Comparison of ENCODE assay signal across 9 cellular contexts in genomic region chr1:206714331-206715058, GRCh38. TPM values are rescaled to one million over a fixed set of nuclear protein-coding genes. Genes with fewer than 3 reads are reported as not detected.
A peak's percentile ranks its signal among the peaks of the same experiment; 100 is the strongest.
DNase-seq lines count a peak whose midpoint lies in the region; ATAC-seq and TF ChIP-seq lines count a peak whose summit lies in the region.
"Had no signal": no experiment of that assay in that cellular context is flagged by ENCODE, and none has a peak within 500 bp of the region (broad histone marks: within the 10 kb centered on the region; RNA-seq: fewer than 3 reads in every experiment).

No MANE protein-coding gene starts in this region.

- H3K9me3 ChIP-seq in CD4-positive, alpha-beta memory T cell (ENCODE audit: control insufficient read depth in 1 of 2, low read length in 2 of 2) = no peaks in the 10 kb centered on the region
- H3K9me3 ChIP-seq in duodenal mucosa (ENCODE audit: control insufficient read depth in 1 of 2, low read length in 2 of 2) = no peaks in the 10 kb centered on the region

- peak overlapping the region; percentile 27 to 83 (median 70) for H3K4me3 Mint-ChIP-seq in CD4-positive, alpha-beta memory T cell
- H3K4me3 Mint-ChIP-seq in nephron = peak overlapping the region in 1 of 3 experiments; percentile 2

- peak overlapping the region in 1 of 2 donors; percentile 15 for H3K9ac ChIP-seq in duodenal mucosa (ENCODE audit: low read depth in 1 of 2, low read length in 2 of 2)

- H3K4me3 ChIP-seq in CD4-positive, alpha-beta memory T cell (ENCODE audit: low read length in 2 of 2) = no peak overlapping the region
- peak overlapping the region in 1 of 2 donors; percentile 5 for H3K4me3 ChIP-seq in duodenal mucosa (ENCODE audit: low read depth in 1 of 2, low read length in 2 of 2)

- H3K27ac ChIP-seq in CD4-positive, alpha-beta memory T cell (ENCODE audit: low read depth, low read length) = peak overlapping the region; percentile 34
- peak overlapping the region; percentile 35 for H3K27ac ChIP-seq in duodenal mucosa (ENCODE audit: low read depth, low read length)

- peaks cover 93% of the 10 kb centered on the region for H3K4me1 ChIP-seq in CD4-positive, alpha-beta memory T cell (ENCODE audit: insufficient read depth, low read length)
- peaks cover 64 to 73% of the 10 kb centered on the region in 2 donors for H3K4me1 ChIP-seq in duodenal mucosa (ENCODE audit: control insufficient read depth in 1 of 2, insufficient read depth in 2 of 2, low read length in 2 of 2)

- H3K27me3 Mint-ChIP-seq in CD4-positive, alpha-beta memory T cell = no peaks in the 10 kb centered on the region
- no peaks in the 10 kb centered on the region for H3K27me3 Mint-ChIP-seq in nephron (ENCODE audit: low read depth)

- H3K36me3 Mint-ChIP-seq in CD4-positive, alpha-beta memory T cell = no peaks in the 10 kb centered on the region
- no peaks in the 10 kb centered on the region for H3K36me3 Mint-ChIP-seq in nephron (ENCODE audit: low read depth)

- intact Hi-C loops in CD4-positive, alpha-beta memory T cell (cut with micrococcal nuclease) = loop anchor here (5.0 kb wide), 1 partner anchor 32 kb away; the partner anchor contains the start of gene MAPKAPK2

- peaks cover 71 to 90% (median 83%) of the 10 kb centered on the region in 4 donors for H3K4me1 Mint-ChIP-seq in CD4-positive, alpha-beta memory T cell
- H3K4me1 Mint-ChIP-seq in nephron = peaks cover 79% of the 10 kb centered on the region

- peaks cover 0 to 4% (median 0%) of the 10 kb centered on the region in 8 donors for H3K9me3 Mint-ChIP-seq in CD4-positive, alpha-beta memory T cell
- no peaks in the 10 kb centered on the region for H3K9me3 Mint-ChIP-seq in nephron

- no peak for TF ChIP-seq CTCF in nephron (IDR thresholded peaks at IDR 0.05; ENCODE audit: unreplicated experiment in 3 of 3)

- H3K27me3 ChIP-seq in CD4-positive, alpha-beta memory T cell (ENCODE audit: insufficient read depth, low read length) = no peaks in the 10 kb centered on the region
- no peaks in the 10 kb centered on the region for H3K27me3 ChIP-seq in duodenal mucosa (ENCODE audit: control insufficient read depth in 1 of 2, insufficient read depth in 2 of 2, low read length in 2 of 2)

- ATAC-seq in GM21515 (IDR thresholded peaks at IDR 0.05; ENCODE audit: unreplicated experiment) = no peak

- peak overlapping the region; percentile 71 to 96 (median 95) for H3K27ac Mint-ChIP-seq in CD4-positive, alpha-beta memory T cell
- peak overlapping the region in 2 of 3 experiments; percentile 88 to 90 for H3K27ac Mint-ChIP-seq in nephron

- CTCF ChIA-PET in CD4-positive, alpha-beta memory T cell (lab: Charles Lee; ENCODE audit: partially characterized antibody) = interaction anchor here (0.7 to 6.3 kb wide), 12 partner anchors 8 to 289 kb away, joined by 3 to 92 read pairs (median 4); no protein-coding TSS in a partner anchor

- POLR2A ChIA-PET in CD4-positive, alpha-beta memory T cell (lab: Charles Lee; ENCODE audit: partially characterized antibody) = interaction anchor here (0.6 to 3.1 kb wide), 14 partner anchors 9 to 244 kb away, joined by 3 to 24 read pairs (median 5); partner anchors contain the start of genes DYRK3, FCMR, IKBKE and MAPKAPK2

- H3K36me3 ChIP-seq in CD4-positive, alpha-beta memory T cell (ENCODE audit: insufficient read depth, low read length) = no peaks in the 10 kb centered on the region
- H3K36me3 ChIP-seq in duodenal mucosa (ENCODE audit: control insufficient read depth in 1 of 2, insufficient read depth in 2 of 2, low read length in 2 of 2) = no peaks in the 10 kb centered on the region

- DNase-seq in CD4-positive, alpha-beta memory T cell = peak; percentile 24 to 75 (median 29)
- DNase-seq in NCI-H82 treated with DMSO at 0.1 percent for 48 hours (lab: John Stamatoyannopoulos, UW; ENCODE audit: unreplicated experiment) = peak; percentile 78
- no peak for DNase-seq in activated naive CD4-positive, alpha-beta T cell treated with Interleukin-2 at 50 U/mL for 16 hours
- no peak for DNase-seq in activated CD4-positive, CD25-positive, alpha-beta regulatory T cell (lab: John Stamatoyannopoulos, UW)
- DNase-seq in mesenteric fat pad (ENCODE audit: low spot score) = no peak
- DNase-seq: NCI-H2227 treated with DMSO at 0.1 percent for 48 hours had no signal

RNA-seq across cellular contexts. Expression of gene MAPKAPK2, which starts 29.8 kb away (rescaled TPM):
- 10 to 100 TPM; 71.7 to 72.8 TPM for total RNA-seq in CD4-positive, alpha-beta memory T cell
- polyA plus RNA-seq in CD4-positive, alpha-beta memory T cell = 1 to 10 TPM; 1.3 to 3.9 TPM
- total RNA-seq in mesenteric fat pad = 103 TPM

RNA-seq across cellular contexts. Expression of gene IL19, which starts 56.1 kb away (rescaled TPM):
- not detected for total RNA-seq in CD4-positive, alpha-beta memory T cell
- polyA plus RNA-seq in CD4-positive, alpha-beta memory T cell = not detected
- not detected for total RNA-seq in mesenteric fat pad

RNA-seq across cellular contexts. Expression of gene IL10, which starts 57.8 kb away (rescaled TPM):
- total RNA-seq in CD4-positive, alpha-beta memory T cell = under 1 TPM; 0.28 to 0.32 TPM
- under 1 TPM; 0.11 to 0.34 TPM for polyA plus RNA-seq in CD4-positive, alpha-beta memory T cell
- 23.0 TPM for total RNA-seq in mesenteric fat pad

Comparison
In these comparisons a context has a peak if more than half of its experiments do, and no peak if none do; other contexts are left out.
1. DNase-seq: peak in CD4-positive, alpha-beta memory T cell (5 of 5) and NCI-H82 treated with DMSO at 0.1 percent for 48 hours (single experiment); none in activated naive CD4-positive, alpha-beta T cell treated with Interleukin-2 at 50 U/mL for 16 hours (single experiment), activated CD4-positive, CD25-positive, alpha-beta regulatory T cell (0 of 4) and mesenteric fat pad (single experiment).
2. RNA of gene IL10, which starts 57.8 kb away (total RNA-seq): 23.0 TPM in mesenteric fat pad (single experiment); 0.28 to 0.32 TPM in CD4-positive, alpha-beta memory T cell; every median in the first group is over 10 times any median in the second.